ENCODE assay signal across 25 cellular contexts in genomic region chr3:33936921-33937210, GRCh38.
"Had no signal": no experiment of that assay in that cellular context is flagged by ENCODE, and none has a peak within 500 bp of the region (broad histone marks: within the 10 kb centered on the region; RNA-seq: fewer than 3 reads in every experiment).

No MANE protein-coding gene starts in this region.

- H3K27ac ChIP-seq: ascending aorta, body of pancreas, SK-N-MC had no signal

- H3K27me3 ChIP-seq: ascending aorta, body of pancreas, MG63 had no signal

- H3K4me3 ChIP-seq: ascending aorta, body of pancreas, MG63, SK-N-MC had no signal

- FAIRE-seq: TTC549 had no signal

- H3K4me1 ChIP-seq: ascending aorta, body of pancreas had no signal

- H3K36me3 ChIP-seq: ascending aorta, MG63 had no signal

- ATAC-seq: body of pancreas, Panc1, Right ventricle myocardium inferior, T-cell had no signal

- H3K9me3 ChIP-seq: ascending aorta, body of pancreas, MG63 had no signal

- DNase-seq: activated CD4-positive, alpha-beta memory T cell treated with anti-CD3 and anti-CD28 coated beads, Interleukin-2, amount 10 ng/mL, durations not matched to agents 7 days and 5 days; activated CD4-positive, alpha-beta T cell treated with anti-CD3 and anti-CD28 coated beads, Interleukin-2, amount 50 U/mL, for 1 hour; activated CD4-positive, CD25-positive, alpha-beta regulatory T cell; activated CD8-positive, alpha-beta memory T cell treated with anti-CD3 and anti-CD28 coated beads, Interleukin-2, amount 50 U/mL, for 4 hours; activated effector memory CD4-positive, alpha-beta T cell treated with Interleukin-2 at 50 U/mL for 16 hours; activated naive CD4-positive, alpha-beta T cell; body of pancreas; MG63; MV-4-11; NCI-H1105; NCI-H146; NCI-H187 treated with DMSO at 0.1 percent for 48 hours; NCI-H2107; NCI-H345; NCI-H510A; NCI-H526 treated with DMSO at 0.1 percent for 48 hours; RPMI8226; T-cell; T-helper 2 cell; T1000 had no signal
